Comparison of ENCODE assay signal across 17 cellular contexts in genomic region chr18:63241317-63241712, GRCh38.
DNase-seq lines count a peak whose midpoint lies in the region; ATAC-seq, FAIRE-seq and TF ChIP-seq lines count a peak whose summit lies in the region.
"Had no signal": no experiment of that assay in that cellular context is flagged by ENCODE, and none has a peak within 500 bp of the region (broad histone marks: within the 10 kb centered on the region; RNA-seq: fewer than 3 reads in every experiment).

No MANE protein-coding gene starts in this region.

- H3K27ac Mint-ChIP-seq in activated CD4-positive, alpha-beta T cell treated with anti-CD3 and anti-CD28 coated beads for 36 hours = peak overlapping the region; percentile 59
- peak overlapping the region; percentile 11 to 70 (median 42) for H3K27ac Mint-ChIP-seq in CD4-positive, alpha-beta memory T cell

- no peak for DNase-seq in activated CD4-positive, alpha-beta T cell treated with anti-CD3 and anti-CD28 coated beads for 36 hours
- DNase-seq in activated CD4-positive, alpha-beta T cell treated with anti-CD3 and anti-CD28 coated beads, Interleukin-2, amount 50 U/mL, for 4 hours = no peak
- DNase-seq in CD4-positive, alpha-beta memory T cell = no peak
- DNase-seq in KBM-7 = no peak
- no peak for DNase-seq in RCC 7860 (ENCODE audit: low spot score)
- no peak for DNase-seq in NCI-H1930 (lab: John Stamatoyannopoulos, UW)
- DNase-seq: 8988T, H7, NCI-H1417, NCI-H2029, NCI-H2171 treated with DMSO at 0.1 percent for 48 hours, NCI-H510A, NCI-H82 had no signal

- H3K9ac ChIP-seq in parathyroid adenoma = no peak overlapping the region
- H3K9ac ChIP-seq: BLaER1 had no signal

- no peak for TF ChIP-seq CTCF in parathyroid adenoma (IDR thresholded peaks at IDR 0.05)

- H3K4me1 Mint-ChIP-seq in activated CD4-positive, alpha-beta T cell treated with anti-CD3 and anti-CD28 coated beads for 36 hours = peaks cover 58% of the 10 kb centered on the region
- peaks cover 35 to 63% (median 50%) of the 10 kb centered on the region in 4 donors for H3K4me1 Mint-ChIP-seq in CD4-positive, alpha-beta memory T cell

- FAIRE-seq in endometrium (lab: Jason Lieb, UNC) (peak; percentile 57), RCC 7860 (lab: Jason Lieb, UNC) (no peak)

- intact Hi-C loops in activated CD4-positive, alpha-beta T cell treated with anti-CD3 and anti-CD28 coated beads for 36 hours (cut with DNase I, micrococcal nuclease) = no loop called here
- intact Hi-C loops in CD4-positive, alpha-beta memory T cell (cut with micrococcal nuclease) = no loop called here

- peak overlapping the region; percentile 53 for H3K4me2 ChIP-seq in parathyroid adenoma (ENCODE audit: low read length)
- H3K4me2 ChIP-seq: BLaER1 had no signal

- H3K4me3 ChIP-seq in CD4-positive, alpha-beta memory T cell (ENCODE audit: low read length in 2 of 2) = no peak overlapping the region
- H3K4me3 ChIP-seq in parathyroid adenoma (ENCODE audit: low read depth, low read length) = peak overlapping the region; percentile 3
- H3K4me3 ChIP-seq: BLaER1 had no signal

- H3K4me3 Mint-ChIP-seq in activated CD4-positive, alpha-beta T cell treated with anti-CD3 and anti-CD28 coated beads for 36 hours = no peak overlapping the region
- H3K4me3 Mint-ChIP-seq in CD4-positive, alpha-beta memory T cell = no peak overlapping the region

- in situ Hi-C loops in KBM-7 (cut with MboI; ENCODE audit: low pct_unique_long_range_greater_than_20kb, low sequenced_read_pairs) = no loop called here

- H3K79me2 ChIP-seq in parathyroid adenoma = peaks cover 3% of the 10 kb centered on the region

- POLR2A ChIA-PET in activated CD4-positive, alpha-beta T cell treated with anti-CD3 and anti-CD28 coated beads for 36 hours (lab: Charles Lee) = no interaction called here
- POLR2A ChIA-PET in CD4-positive, alpha-beta memory T cell (lab: Charles Lee; ENCODE audit: partially characterized antibody) = interaction anchor here (1.0 kb wide), 1 partner anchor 13 kb away, joined by 3 read pairs; no protein-coding TSS in a partner anchor

- H3K36me3 Mint-ChIP-seq in activated CD4-positive, alpha-beta T cell treated with anti-CD3 and anti-CD28 coated beads for 36 hours (ENCODE audit: low read depth) = peaks cover 68% of the 10 kb centered on the region
- H3K36me3 Mint-ChIP-seq in CD4-positive, alpha-beta memory T cell = peaks cover 57 to 61% of the 10 kb centered on the region in 2 donors

- H3K27me3 ChIP-seq in CD4-positive, alpha-beta memory T cell (ENCODE audit: insufficient read depth, low read length) = no peaks in the 10 kb centered on the region
- no peaks in the 10 kb centered on the region for H3K27me3 ChIP-seq in parathyroid adenoma (ENCODE audit: control insufficient read depth, insufficient read depth, low read length)
- H3K27me3 ChIP-seq: BLaER1 had no signal

- H3K36me3 ChIP-seq in CD4-positive, alpha-beta memory T cell (ENCODE audit: insufficient read depth, low read length) = no peaks in the 10 kb centered on the region
- H3K36me3 ChIP-seq in parathyroid adenoma (ENCODE audit: control insufficient read depth, insufficient read depth, low read length) = no peaks in the 10 kb centered on the region

- H3K27me3 Mint-ChIP-seq in activated CD4-positive, alpha-beta T cell treated with anti-CD3 and anti-CD28 coated beads for 36 hours = no peaks in the 10 kb centered on the region
- H3K27me3 Mint-ChIP-seq in CD4-positive, alpha-beta memory T cell = no peaks in the 10 kb centered on the region

- ATAC-seq in activated CD4-positive, alpha-beta T cell treated with anti-CD3 and anti-CD28 coated beads for 36 hours = no peak
- ATAC-seq: Panc1 had no signal

- peaks cover 10% of the 10 kb centered on the region for H3K9me3 Mint-ChIP-seq in activated CD4-positive, alpha-beta T cell treated with anti-CD3 and anti-CD28 coated beads for 36 hours (ENCODE audit: low read depth)
- peaks cover 0 to 3% (median 0%) of the 10 kb centered on the region in 8 donors for H3K9me3 Mint-ChIP-seq in CD4-positive, alpha-beta memory T cell

- H3K4me1 ChIP-seq in CD4-positive, alpha-beta memory T cell (ENCODE audit: insufficient read depth, low read length) = peaks cover 10% of the 10 kb centered on the region
- peaks cover 52% of the 10 kb centered on the region for H3K4me1 ChIP-seq in parathyroid adenoma

- H3K9me3 ChIP-seq in CD4-positive, alpha-beta memory T cell (ENCODE audit: control insufficient read depth in 1 of 2, low read length in 2 of 2) = no peaks in the 10 kb centered on the region
- no peaks in the 10 kb centered on the region for H3K9me3 ChIP-seq in parathyroid adenoma (ENCODE audit: control insufficient read depth, low read length)

- peak overlapping the region; percentile 31 for H2AFZ ChIP-seq in parathyroid adenoma

- CTCF ChIA-PET in activated CD4-positive, alpha-beta T cell treated with anti-CD3 and anti-CD28 coated beads for 36 hours (lab: Charles Lee) = interaction anchor here (1.0 kb wide), 1 partner anchor 11 kb away, joined by 3 read pairs; no protein-coding TSS in a partner anchor
- CTCF ChIA-PET in CD4-positive, alpha-beta memory T cell (lab: Charles Lee; ENCODE audit: partially characterized antibody) = interaction anchor here (1.0 to 1.8 kb wide), 3 partner anchors 9 to 77 kb away, joined by 3 to 9 read pairs (median 4); no protein-coding TSS in a partner anchor

- H3K27ac ChIP-seq in CD4-positive, alpha-beta memory T cell (ENCODE audit: low read depth, low read length) = no peak overlapping the region
- peak overlapping the region; percentile 95 for H3K27ac ChIP-seq in parathyroid adenoma
- H3K27ac ChIP-seq: BLaER1 had no signal
